Comparison of ENCODE assay signal across 1 cellular context in the genomic region with DNA sequence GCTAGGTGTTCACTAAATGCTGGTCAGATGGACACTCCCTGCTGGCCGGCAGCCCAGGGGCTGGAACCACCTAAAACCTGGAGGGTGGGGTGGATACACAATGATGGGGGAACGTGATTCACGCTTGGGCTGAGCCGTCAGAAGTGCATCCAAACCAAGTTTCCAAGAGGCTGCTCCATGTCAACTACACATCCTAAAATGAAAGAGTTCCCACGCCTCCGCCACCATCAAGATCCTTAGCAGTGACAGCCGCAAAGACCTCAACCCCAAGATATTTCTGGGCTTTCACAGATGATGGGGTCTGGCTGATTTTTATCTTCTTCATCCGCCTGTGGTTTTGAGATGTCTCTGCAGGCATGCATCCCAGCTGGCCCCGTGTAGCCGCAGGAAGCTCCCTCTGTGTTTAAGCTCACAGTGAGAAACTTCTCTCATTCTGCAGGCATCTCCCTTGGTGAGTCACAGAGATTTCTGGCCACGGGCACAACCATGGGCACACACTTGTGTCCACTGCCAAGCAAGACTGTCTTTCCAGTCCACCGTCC.
A peak's percentile ranks its signal among the peaks of the same experiment; 100 is the strongest.
TF ChIP-seq lines count a peak whose summit lies in the region.

No MANE protein-coding gene starts in this region.

TF ChIP-seq in K562, 482 proteins besides CTCF, POLR2A, EP300 and RAD21 (continued from another document):
- TF ChIP-seq THRAP3 (IDR thresholded peaks at IDR 0.05; ENCODE audit: borderline replicate concordance) (no peak), DACH1 (IDR thresholded peaks at IDR 0.05; ENCODE audit: partially characterized antibody) (no peak), FOSL1 (tag; conservative IDR thresholded peaks at IDR 0.05) (0 out of 2 replicates have a peak, but pooled peaks have one; percentile 12)
- TF ChIP-seq, protein P1, sequence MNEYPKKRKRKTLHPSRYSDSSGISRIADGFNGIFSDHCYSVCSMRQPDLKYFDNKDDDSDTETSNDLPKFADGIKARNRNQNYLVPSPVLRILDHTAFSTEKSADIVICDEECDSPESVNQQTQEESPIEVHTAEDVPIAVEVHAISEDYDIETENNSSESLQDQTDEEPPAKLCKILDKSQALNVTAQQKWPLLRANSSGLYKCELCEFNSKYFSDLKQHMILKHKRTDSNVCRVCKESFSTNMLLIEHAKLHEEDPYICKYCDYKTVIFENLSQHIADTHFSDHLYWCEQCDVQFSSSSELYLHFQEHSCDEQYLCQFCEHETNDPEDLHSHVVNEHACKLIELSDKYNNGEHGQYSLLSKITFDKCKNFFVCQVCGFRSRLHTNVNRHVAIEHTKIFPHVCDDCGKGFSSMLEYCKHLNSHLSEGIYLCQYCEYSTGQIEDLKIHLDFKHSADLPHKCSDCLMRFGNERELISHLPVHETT (CRISPR knock-in tag; conservative IDR thresholded peaks at IDR 0.05 in 1 of 2, IDR thresholded peaks at IDR 0.05 in 1 of 2): no peak
